8 cellular contexts compared by ENCODE assay signal in genomic region chr12:53625373-53625945, GRCh38. TPM values are rescaled to one million over a fixed set of nuclear protein-coding genes. Genes with fewer than 3 reads are reported as not detected.
DNase-seq lines count a peak whose midpoint lies in the region; ATAC-seq, FAIRE-seq and TF ChIP-seq lines count a peak whose summit lies in the region.

No MANE protein-coding gene starts in this region.

- peaks cover 5% of the 10 kb centered on the region for H3K36me3 Mint-ChIP-seq in activated naive CD4-positive, alpha-beta T cell treated with anti-CD3 and anti-CD28 coated beads, Interleukin-2, amount 10 ng/mL, durations not matched to agents 7 days and 5 days

- H3K4me3 ChIP-seq in GM12878, result peak overlapping the region; percentile 94
- peak overlapping the region; percentile 65 for H3K4me3 ChIP-seq in lung
- peak overlapping the region; percentile 54 to 68 (median 66) for H3K4me3 ChIP-seq in upper lobe of left lung

- peak overlapping the region; percentile 92 for H3K27ac Mint-ChIP-seq in activated naive CD4-positive, alpha-beta T cell treated with anti-CD3 and anti-CD28 coated beads, Interleukin-2, amount 10 ng/mL, durations not matched to agents 7 days and 5 days

- POLR2A ChIA-PET in GM12878 (lab: Charles Lee), result interaction anchor here (0.6 to 5.3 kb wide), 7 partner anchors 10 to 246 kb away, joined by 3 to 51 read pairs (median 4); partner anchors contain the start of genes SP1 and TARBP2

- no peaks in the 10 kb centered on the region for H3K4me1 ChIP-seq in GM12878 (ENCODE audit: control insufficient read depth, insufficient read depth, low read length)
- H3K4me1 ChIP-seq in lung (ENCODE audit: control insufficient read depth in 2 of 2, insufficient read depth in 2 of 2, low read length in 2 of 2), result peaks cover 3 to 12% of the 10 kb centered on the region in 2 donors
- H3K4me1 ChIP-seq in upper lobe of left lung, result peaks cover 30 to 52% (median 36%) of the 10 kb centered on the region in 4 donors

- H3K27me3 Mint-ChIP-seq in activated naive CD4-positive, alpha-beta T cell treated with anti-CD3 and anti-CD28 coated beads, Interleukin-2, amount 10 ng/mL, durations not matched to agents 7 days and 5 days, result peaks cover 1% of the 10 kb centered on the region

- ATAC-seq in GM12878 (no peak), lung (ENCODE audit: insufficient read depth, low FRiP score) (no peak), upper lobe of left lung (ENCODE audit: low FRiP score in 2 of 2) (no peak)

- H3K4me2 ChIP-seq in GM12878 (ENCODE audit: control insufficient read depth, insufficient read depth), result peak overlapping the region; percentile 85

- BruUV-seq in GM12878 (replicated peaks; lab: Mats Ljungman, UMichigan), result TSS peak; percentile 73

- intact Hi-C loops in GM12878 (cut with micrococcal nuclease; ENCODE audit: unreplicated experiment), result loop anchor here (2.0 kb wide), 1 partner anchor 83 kb away; no protein-coding TSS in a partner anchor

- SMC1A ChIA-PET in GM12878 (lab: Charles Lee; ENCODE audit: uncharacterized antibody, unreplicated experiment), result interaction anchor here (0.9 to 4.7 kb wide), 8 partner anchors 13 to 132 kb away, joined by 3 to 52 read pairs (median 4); no protein-coding TSS in a partner anchor

- in situ Hi-C loops in GM12878 (cut with MboI), result no loop called here
- in situ Hi-C loops in GM13976 (cut with MboI; ENCODE audit: low sequenced_read_pairs, unreplicated experiment), result no loop called here

- no peak for TF ChIP-seq RAD21 in GM12878 (IDR thresholded peaks at IDR 0.05; ENCODE audit: insufficient read depth, low read depth, low read length)

- H3K36me3 ChIP-seq in GM12878 (ENCODE audit: control insufficient read depth in 2 of 2, insufficient read depth in 2 of 2, low read length in 1 of 2) (no peaks in the 10 kb centered on the region), lung (ENCODE audit: control insufficient read depth in 2 of 2, insufficient read depth in 2 of 2, low read length in 2 of 2) (no peaks in the 10 kb centered on the region), upper lobe of left lung (peaks cover 0 to 3% (median 0%) of the 10 kb centered on the region in 4 donors)

- peak overlapping the region; percentile 93 for H3K9ac ChIP-seq in GM12878 (ENCODE audit: control insufficient read depth, insufficient read depth, low read length)

- DNase-seq in activated naive CD4-positive, alpha-beta T cell treated with anti-CD3 and anti-CD28 coated beads, Interleukin-2, amount 10 ng/mL, durations not matched to agents 7 days and 5 days, result no peak
- DNase-seq in activated naive CD4-positive, alpha-beta T cell (lab: John Stamatoyannopoulos, UW), result no peak
- DNase-seq in GM12878 (ENCODE audit: low read depth, low spot score) (no peak), lung (ENCODE audit: low spot score) (no peak), upper lobe of left lung (no peak), NCI-H1092 treated with DMSO at 0.1 percent for 48 hours (lab: John Stamatoyannopoulos, UW) (no peak), cerebellum (ENCODE audit: low spot score) (no peak), GM13976 (ENCODE audit: low spot score) (no peak)

- H3K4me1 Mint-ChIP-seq in activated naive CD4-positive, alpha-beta T cell treated with anti-CD3 and anti-CD28 coated beads, Interleukin-2, amount 10 ng/mL, durations not matched to agents 7 days and 5 days, result peaks cover 42% of the 10 kb centered on the region

- H3K4me3 Mint-ChIP-seq in activated naive CD4-positive, alpha-beta T cell treated with anti-CD3 and anti-CD28 coated beads, Interleukin-2, amount 10 ng/mL, durations not matched to agents 7 days and 5 days, result peak overlapping the region; percentile 97

- TF ChIP-seq POLR2A in GM12878 (IDR thresholded peaks at IDR 0.05; ENCODE audit: low read depth, low read length) (no peak), upper lobe of left lung (IDR thresholded peaks at IDR 0.05) (no peak)

- H3K79me2 ChIP-seq in GM12878 (ENCODE audit: control insufficient read depth, insufficient read depth, low read length), result peaks cover 49% of the 10 kb centered on the region

- CTCF ChIA-PET in activated naive CD4-positive, alpha-beta T cell treated with anti-CD3 and anti-CD28 coated beads, Interleukin-2, amount 10 ng/mL, durations not matched to agents 7 days and 5 days (lab: Charles Lee), result interaction anchor here (1.9 kb wide), 1 partner anchor 51 kb away, joined by 5 read pairs; the partner anchor contains the start of gene ATP5MC2
- CTCF ChIA-PET in GM12878 (lab: Yijun Ruan, JAX), result interaction anchor here (0.7 to 3.2 kb wide), 7 partner anchors 10 to 121 kb away, joined by 3 to 21 read pairs (median 5); partner anchors contain the start of gene ATP5MC2

- H2AFZ ChIP-seq in GM12878 (ENCODE audit: control insufficient read depth, low read depth, low read length), result peak overlapping the region; percentile 73

- H3K9me3 Mint-ChIP-seq in activated naive CD4-positive, alpha-beta T cell treated with anti-CD3 and anti-CD28 coated beads, Interleukin-2, amount 10 ng/mL, durations not matched to agents 7 days and 5 days, result no peaks in the 10 kb centered on the region

- no peaks in the 10 kb centered on the region for H4K20me1 ChIP-seq in GM12878 (ENCODE audit: control insufficient read depth, insufficient read depth)

- TF ChIP-seq CTCF in GM12878 (IDR thresholded peaks at IDR 0.05 in 2 of 3, conservative IDR thresholded peaks at IDR 0.05 in 1 of 3; ENCODE audit: control insufficient read depth in 2 of 3, extremely low read depth in 1 of 3, insufficient read depth in 1 of 3, low read depth in 3 of 3, low read length in 3 of 3) (no peak), lung (IDR thresholded peaks at IDR 0.05; ENCODE audit: control extremely low read depth, extremely low read depth) (no peak), upper lobe of left lung (IDR thresholded peaks at IDR 0.05) (no peak), GM13976 (IDR thresholded peaks at IDR 0.05; ENCODE audit: borderline replicate concordance, control extremely low read depth, extremely low read depth, insufficient read depth, missing control alignments) (no peak)

- no peaks in the 10 kb centered on the region for H3K27me3 ChIP-seq in GM12878 (replicated peaks in 1 of 2; ENCODE audit: control insufficient read depth in 2 of 2, insufficient read depth in 2 of 2, low read length in 1 of 2)
- H3K27me3 ChIP-seq in lung (ENCODE audit: control insufficient read depth, insufficient read depth), result no peaks in the 10 kb centered on the region
- H3K27me3 ChIP-seq in upper lobe of left lung, result no peaks in the 10 kb centered on the region

- RAD21 ChIA-PET in GM12878 (lab: Charles Lee; ENCODE audit: unreplicated experiment), result interaction anchor here (0.7 to 4.5 kb wide), 6 partner anchors 8 to 124 kb away, joined by 3 to 39 read pairs (median 3); partner anchors contain the start of genes ATP5MC2 and TARBP2

- H3K9me3 ChIP-seq in GM12878 (replicated peaks; ENCODE audit: control insufficient read depth, insufficient read depth, low read length) (no peaks in the 10 kb centered on the region), lung (ENCODE audit: control insufficient read depth in 2 of 2, insufficient read depth in 1 of 2, low read length in 1 of 2) (no peaks in the 10 kb centered on the region), upper lobe of left lung (no peaks in the 10 kb centered on the region)

- TF ChIP-seq EP300 in GM12878 (IDR thresholded peaks at IDR 0.05; ENCODE audit: borderline replicate concordance in 1 of 2, control insufficient read depth in 1 of 2, low read depth in 2 of 2, low read length in 2 of 2) (no peak), upper lobe of left lung (IDR thresholded peaks at IDR 0.05) (no peak)

- FAIRE-seq in GM12878 (lab: Jason Lieb, UNC), result no peak

- 19% methylated on average over 5 of the region's 5 CpGs for WGBS in GM12878 (ENCODE audit: insufficient coverage, insufficient replicate concordance, low lambda C conversion rate, missing lambda C conversion rate)
- 13 to 14% methylated on average over 5 of the region's 5 CpGs for WGBS in lung, 2 donors
- WGBS in upper lobe of left lung, 2 donors, result 7 to 10% methylated on average over 5 of the region's 5 CpGs

- H3K27ac ChIP-seq in GM12878 (ENCODE audit: control insufficient read depth, insufficient read depth), result peak overlapping the region; percentile 96
- peak overlapping the region; percentile 81 to 91 for H3K27ac ChIP-seq in lung (ENCODE audit: low read depth in 1 of 2, low read length in 1 of 2)
- H3K27ac ChIP-seq in upper lobe of left lung, result peak overlapping the region; percentile 87 to 98 (median 94)

RNA-seq across cellular contexts. Expression of gene ATF7, which starts 0.7 kb away (rescaled TPM):
- 31.6 and 46.1 TPM in 2 replicates for total RNA-seq in GM12878 (2013; cell fraction: nucleolus; rRNA removed)
- 9.1 and 11.4 TPM in 2 replicates for total RNA-seq in GM12878 (2014; rRNA removed)
- total RNA-seq in GM12878 (2014; rRNA removed; fragmentation: Illumina TruSeq; extraction: Trizol), result 14.6 and 16.1 TPM in 2 replicates
- 21.5 and 23.6 TPM in 2 replicates for total RNA-seq in GM12878 (2021)
- polyA plus RNA-seq in GM12878 (2011; ENCODE audit: low read depth), result 9.6 TPM
- 14.5 and 16.4 TPM in 2 replicates for polyA plus RNA-seq in GM12878 (2011; rRNA removed)
- polyA plus RNA-seq in GM12878 (2011; cell fraction: cytosol; rRNA removed), result 10.3 and 12.2 TPM in 2 replicates
- polyA plus RNA-seq in GM12878 (2011; cell fraction: nucleus; rRNA removed), result 19.5 and 20.5 TPM in 2 replicates
- polyA plus RNA-seq in GM12878 (2012), result 9.5 and 10.3 TPM in 2 replicates
- 21.9 and 26.4 TPM in 2 replicates for polyA plus RNA-seq in GM12878 (2014; fragmentation: Illumina TruSeq; extraction: Trizol)
- 10 to 100 TPM; 21.8 to 26.8 TPM for polyA plus RNA-seq in GM12878 (2014; fragmentation: Nextera tagmentation; extraction: Ambion mirVana)
- polyA plus RNA-seq in GM12878 (2014; rRNA removed), result 14.1 and 17.2 TPM in 2 replicates
- 10 to 100 TPM; 30.2 to 30.7 TPM for polyA plus RNA-seq in GM12878 (2016; fragmentation: Nextera tagmentation; extraction: Ambion mirVana)
- polyA minus RNA-seq in GM12878 (2011; rRNA and poly(A)+ RNA removed), result 18.9 and 19.0 TPM in 2 replicates
- 9.0 and 13.4 TPM in 2 replicates for polyA minus RNA-seq in GM12878 (2011; cell fraction: cytosol; rRNA and poly(A)+ RNA removed)
- polyA minus RNA-seq in GM12878 (2011; cell fraction: nucleus; rRNA and poly(A)+ RNA removed), result 9.3 and 17.1 TPM in 2 replicates
- total RNA-seq in lung, result 10 to 100 TPM; 40.4 to 43.3 TPM
- 10 to 100 TPM; 16.8 to 22.9 TPM for polyA plus RNA-seq in lung
- total RNA-seq in upper lobe of left lung, result 10 to 100 TPM; 23.4 to 48.9 (median 41.2) TPM
- total RNA-seq in cerebellum, result 16.4 TPM

RNA-seq across cellular contexts. Expression of gene ATP5MC2, which starts 50.4 kb away (rescaled TPM):
- total RNA-seq in GM12878 (2013; cell fraction: nucleolus; rRNA removed), result 78.9 and 95.7 TPM in 2 replicates
- total RNA-seq in GM12878 (2014; rRNA removed) (401 and 458 TPM in 2 replicates), GM12878 (2014; rRNA removed; fragmentation: Illumina TruSeq; extraction: Trizol) (403 and 422 TPM in 2 replicates), GM12878 (2021) (380 and 418 TPM in 2 replicates), lung (100 to 1,000 TPM; 143 to 274 TPM), upper lobe of left lung (100 to 1,000 TPM; 140 to 273 (median 206) TPM), cerebellum (69.4 TPM)
- 407 TPM for polyA plus RNA-seq in GM12878 (2011; ENCODE audit: low read depth)
- polyA plus RNA-seq in GM12878 (2011; rRNA removed) (202 and 379 TPM in 2 replicates), GM12878 (2014; fragmentation: Illumina TruSeq; extraction: Trizol) (642 and 648 TPM in 2 replicates), GM12878 (2014; fragmentation: Nextera tagmentation; extraction: Ambion mirVana) (1,000 to 10,000 TPM in 1 of 2 experiments, 100 to 1,000 TPM in 1; 972 to 1,090 TPM), GM12878 (2014; rRNA removed) (470 and 606 TPM in 2 replicates), GM12878 (2016; fragmentation: Nextera tagmentation; extraction: Ambion mirVana) (100 to 1,000 TPM; 581 to 601 TPM), lung (100 to 1,000 TPM; 366 to 582 TPM)
- polyA plus RNA-seq in GM12878 (2011; cell fraction: cytosol; rRNA removed), result 736 and 802 TPM in 2 replicates
- 242 and 380 TPM in 2 replicates for polyA plus RNA-seq in GM12878 (2011; cell fraction: nucleus; rRNA removed)
- polyA plus RNA-seq in GM12878 (2012), result 675 and 683 TPM in 2 replicates
- 847 and 1,381 TPM in 2 replicates for polyA minus RNA-seq in GM12878 (2011; rRNA and poly(A)+ RNA removed)
- polyA minus RNA-seq in GM12878 (2011; cell fraction: cytosol; rRNA and poly(A)+ RNA removed), result 248 and 263 TPM in 2 replicates
- 163 and 192 TPM in 2 replicates for polyA minus RNA-seq in GM12878 (2011; cell fraction: nucleus; rRNA and poly(A)+ RNA removed)
